In genomic region chr1:2046225-2046917, GRCh38 we compare ENCODE assay signal across 8 cellular contexts. TPM values are rescaled to one million over a fixed set of nuclear protein-coding genes. Genes with fewer than 3 reads are reported as not detected.
DNase-seq lines count a peak whose midpoint lies in the region; ATAC-seq and TF ChIP-seq lines count a peak whose summit lies in the region.

No MANE protein-coding gene starts in this region.

- no peak overlapping the region for H3K56ac ChIP-seq in H9 (ENCODE audit: insufficient read length, low read depth, low read length)

- H3K79me1 ChIP-seq in H9 (ENCODE audit: insufficient read depth, low read depth, low read length, poor library complexity, severe bottlenecking): no peaks in the 10 kb centered on the region

- TF ChIP-seq CTCF in AG09319 (IDR thresholded peaks at IDR 0.05; ENCODE audit: low read depth, low read length) (peak; percentile 48), H9 (conservative IDR thresholded peaks at IDR 0.05) (peak; percentile 95), Peyer's patch (IDR thresholded peaks at IDR 0.05) (peak in 5 of 6 experiments; percentile 39 to 84 (median 79)), astrocyte of the spinal cord (IDR thresholded peaks at IDR 0.05; ENCODE audit: low read depth, low read length) (peak; percentile 75), kidney epithelial cell (IDR thresholded peaks at IDR 0.05; ENCODE audit: insufficient read depth, low read length, poor library complexity, severe bottlenecking) (peak; percentile 93)

- TF ChIP-seq POLR2A in Peyer's patch (IDR thresholded peaks at IDR 0.05): no peak

- no peaks in the 10 kb centered on the region; a peak in 2 of 7 replicates for H3K36me3 Mint-ChIP-seq in H9 (ENCODE audit: insufficient read depth in 1 of 3, low read depth in 3 of 3)

- H2BK20ac ChIP-seq in H9 (ENCODE audit: low read depth, low read length, poor library complexity, severe bottlenecking): no peak overlapping the region

- H3K36me3 ChIP-seq in Peyer's patch (no peaks in the 10 kb centered on the region), kidney epithelial cell (ENCODE audit: control insufficient read depth, insufficient read depth, low read length) (no peaks in the 10 kb centered on the region)

- H3K4me2 ChIP-seq in H9 (ENCODE audit: insufficient read depth, insufficient read length, low read length): no peak overlapping the region

- in situ Hi-C loops in astrocyte of the spinal cord (cut with HindIII; ENCODE audit: low sequenced_read_pairs): no loop called here

- H3K27me3 ChIP-seq in H9 (ENCODE audit: insufficient read depth, low read length) (no peaks in the 10 kb centered on the region), Peyer's patch (no peaks in the 10 kb centered on the region), kidney epithelial cell (ENCODE audit: control insufficient read depth, insufficient read depth, low read length) (peaks cover 11% of the 10 kb centered on the region)

- H3K18ac ChIP-seq in H9 (ENCODE audit: insufficient read length, low read depth, low read length): no peak overlapping the region

- H2BK12ac ChIP-seq in H9 (ENCODE audit: insufficient read length, low read depth, low read length): no peak overlapping the region

- H4K20me1 ChIP-seq in H9 (ENCODE audit: control insufficient read depth, insufficient read depth, insufficient read length): no peaks in the 10 kb centered on the region

- H3K4me1 ChIP-seq in H9 (ENCODE audit: insufficient read depth, low read length): no peaks in the 10 kb centered on the region
- H3K4me1 ChIP-seq in Peyer's patch: peaks cover 13 to 55% (median 21%) of the 10 kb centered on the region in 4 donors

- H3K4me3 ChIP-seq in Peyer's patch: peak overlapping the region in 2 of 4 donors; percentile 34 to 37
- H3K4me3 ChIP-seq in astrocyte of the spinal cord (ENCODE audit: low read depth, low read length): no peak overlapping the region
- H3K4me3 ChIP-seq in kidney epithelial cell (ENCODE audit: low read depth, low read length): no peak overlapping the region

- H3K9me3 ChIP-seq in H9 (ENCODE audit: control insufficient read depth, low read depth, low read length) (no peaks in the 10 kb centered on the region), Peyer's patch (no peaks in the 10 kb centered on the region)

- H3K27ac ChIP-seq in H9 (ENCODE audit: insufficient read length, low read depth, low read length): no peak overlapping the region
- H3K27ac ChIP-seq in Peyer's patch: peak overlapping the region in 3 of 4 donors; percentile 66 to 95 (median 93)

- H2BK120ac ChIP-seq in H9 (ENCODE audit: low read depth, low read length, poor library complexity, severe bottlenecking): no peak overlapping the region

- H2BK15ac ChIP-seq in H9 (ENCODE audit: low read depth, low read length): no peak overlapping the region

- no peak overlapping the region for H3K27ac Mint-ChIP-seq in H9

- H2BK5ac ChIP-seq in H9 (ENCODE audit: insufficient read length, low read length): no peak overlapping the region

- no peak overlapping the region for H3K9ac ChIP-seq in H9 (ENCODE audit: extremely low read depth, insufficient read length, low read length)

- H4K8ac ChIP-seq in H9 (replicated peaks; ENCODE audit: insufficient read length, low read depth, low read length): no peak overlapping the region

- peaks cover 8% of the 10 kb centered on the region for H3K23me2 ChIP-seq in H9 (ENCODE audit: insufficient read length, low read depth, low read length, poor library complexity, severe bottlenecking)

- no peak overlapping the region for H4K91ac ChIP-seq in H9 (ENCODE audit: insufficient read length, low read depth, low read length)

- no peak overlapping the region for H3K14ac ChIP-seq in H9 (ENCODE audit: insufficient read depth, low read length)

- H2AFZ ChIP-seq in H9 (ENCODE audit: low read length): no peak overlapping the region

- peaks cover 20% of the 10 kb centered on the region for H3K27me3 Mint-ChIP-seq in H9 (ENCODE audit: low read depth)

- H3K23ac ChIP-seq in H9 (ENCODE audit: insufficient read length, low read depth, low read length): no peak overlapping the region

- no CpG with 5 or more reads among the region's 17 CpGs for WGBS in H9 (ENCODE audit: extremely low coverage, insufficient read length, low lambda C conversion rate)

- H3K79me2 ChIP-seq in H9 (ENCODE audit: insufficient read depth, low read length): no peaks in the 10 kb centered on the region

- H3K4me3 Mint-ChIP-seq in H9: no peak overlapping the region

- H3K4ac ChIP-seq in H9 (ENCODE audit: low read depth, low read length): no peak overlapping the region

- peaks cover 15 to 33% of the 10 kb centered on the region in 2 experiments for H3K4me1 Mint-ChIP-seq in H9

- no peak overlapping the region for H2AK5ac ChIP-seq in H9 (ENCODE audit: insufficient read length, low read length)

- peaks cover 0 to 3% of the 10 kb centered on the region in 2 experiments; a peak in 2 of 5 replicates for H3K9me3 Mint-ChIP-seq in H9

- H4K5ac ChIP-seq in H9 (ENCODE audit: insufficient read length, low read depth, low read length): no peak overlapping the region

- no peak for ATAC-seq in stimulated activated naive CD8-positive, alpha-beta T cell treated with anti-CD3 and anti-CD28 coated beads, Interleukin-15, Interleukin-2, amounts not matched to agents 100 U/mL and 50 U/mL, for 24 hours
- ATAC-seq in GM21717 (IDR thresholded peaks at IDR 0.05; ENCODE audit: unreplicated experiment): no peak

- no peak overlapping the region for H3T11ph ChIP-seq in H9 (ENCODE audit: low read length)

- DNase-seq in AG09319 (ENCODE audit: extremely low read depth, low read depth): no peak
- DNase-seq in H9: peak; percentile 94
- peak; percentile 63 to 90 (median 90) for DNase-seq in Peyer's patch
- no peak for DNase-seq in astrocyte of the spinal cord (ENCODE audit: low read depth, low spot score)
- DNase-seq in kidney epithelial cell (ENCODE audit: low read depth): no peak
- peak; percentile 81 for DNase-seq in stimulated activated naive CD8-positive, alpha-beta T cell treated with anti-CD3 and anti-CD28 coated beads, Interleukin-15, Interleukin-2, amounts not matched to agents 100 U/mL and 50 U/mL, for 24 hours
- no peak for DNase-seq in NCI-H1694 treated with DMSO at 0.1 percent for 48 hours (lab: John Stamatoyannopoulos, UW)

RNA-seq across cellular contexts. Expression of gene PRKCZ, which starts 3.8 kb away (rescaled TPM):
- total RNA-seq in H9 (2021) (42.0 and 48.4 TPM in 2 replicates), Peyer's patch (100 to 1,000 TPM in 2 of 4 donors, 10 to 100 TPM in 2; 51.2 to 105 (median 93.6) TPM), kidney epithelial cell (37.0 and 37.6 TPM in 2 replicates)

RNA-seq across cellular contexts. Expression of gene GABRD, which starts 27.2 kb away (rescaled TPM):
- total RNA-seq in H9 (2021) (0.59 and 0.83 TPM in 2 replicates), Peyer's patch (not detected), kidney epithelial cell (not detected in 2 replicates)

RNA-seq across cellular contexts. Expression of gene CFAP74, which starts 42.8 kb away (rescaled TPM):
- total RNA-seq in H9 (2021) (0.28 and 0.44 TPM in 2 replicates), Peyer's patch (1 to 10 TPM in 1 of 4 donors, under 1 TPM in 2, not detected in 1; 0.35 to 1.1 (median 0.83) TPM), kidney epithelial cell (not detected in 2 replicates)

Comparison
In these comparisons a context has a peak if more than half of its experiments do, and no peak if none do; other contexts are left out.
1. DNase-seq: peak in H9 (single experiment), Peyer's patch (3 of 3) and stimulated activated naive CD8-positive, alpha-beta T cell treated with anti-CD3 and anti-CD28 coated beads, Interleukin-15, Interleukin-2, amounts not matched to agents 100 U/mL and 50 U/mL, for 24 hours (single experiment); none in AG09319 (single experiment), astrocyte of the spinal cord (single experiment), kidney epithelial cell (single experiment) and NCI-H1694 treated with DMSO at 0.1 percent for 48 hours (single experiment).
2. Peak in every context shown above with its lines, with median percentiles within 50 percentile points of each other: CTCF ChIP-seq.